ENCODE assay signal across 11 cellular contexts in genomic region chr11:94449437-94449836, GRCh38. TPM values are rescaled to one million over a fixed set of nuclear protein-coding genes. Genes with fewer than 3 reads are reported as not detected.
A peak's percentile ranks its signal among the peaks of the same experiment; 100 is the strongest.
DNase-seq lines count a peak whose midpoint lies in the region; ATAC-seq and TF ChIP-seq lines count a peak whose summit lies in the region.
"Had no signal": no experiment of that assay in that cellular context is flagged by ENCODE, and none has a peak within 500 bp of the region (broad histone marks: within the 10 kb centered on the region; RNA-seq: fewer than 3 reads in every experiment).

No MANE protein-coding gene starts in this region.

- peaks cover 0 to 24% (median 0%) of the 10 kb centered on the region in 3 donors for H3K36me3 ChIP-seq in Peyer's patch

- H3K4me1 ChIP-seq in Peyer's patch = no peaks in the 10 kb centered on the region

- no peaks in the 10 kb centered on the region for H3K27me3 Mint-ChIP-seq in Calu3 (ENCODE audit: unreplicated experiment)
- H3K27me3 Mint-ChIP-seq: activated T-cell treated with anti-CD3 and anti-CD28 coated beads, Interleukin-2, amount 50 U/mL, for 24 hours had no signal

- no peak overlapping the region for H3K4me3 ChIP-seq in LNCaP clone FGC (ENCODE audit: low read depth, low read length)
- no peak overlapping the region for H3K4me3 ChIP-seq in astrocyte of the spinal cord (ENCODE audit: low read depth, low read length)
- H3K4me3 ChIP-seq in Peyer's patch = no peak overlapping the region

- no peak overlapping the region for H3K27ac Mint-ChIP-seq in Calu3 (ENCODE audit: unreplicated experiment)
- H3K27ac Mint-ChIP-seq: activated T-cell treated with anti-CD3 and anti-CD28 coated beads, Interleukin-2, amount 50 U/mL, for 24 hours had no signal

- no peak overlapping the region for H3K27ac ChIP-seq in Peyer's patch

- intact Hi-C loops in Calu3 (cut with micrococcal nuclease; ENCODE audit: unreplicated experiment) = no loop called here

- H3K27me3 ChIP-seq in Peyer's patch = no peaks in the 10 kb centered on the region

- DNase-seq in Calu3 (peak; percentile 0), LNCaP clone FGC (ENCODE audit: low read depth) (peak; percentile 71), astrocyte of the spinal cord (ENCODE audit: low read depth, low spot score) (peak; percentile 40), kidney tubule cell (ENCODE audit: low spot score) (peak; percentile 86), Peyer's patch (no peak), mucosa of gallbladder (ENCODE audit: low spot score) (no peak)
- DNase-seq: activated T-cell treated with anti-CD3 and anti-CD28 coated beads, Interleukin-2, amount 50 U/mL, for 24 hours; NCI-H526 treated with DMSO at 0.1 percent for 48 hours; stimulated activated CD4-positive, alpha-beta T cell treated with anti-CD3 and anti-CD28 coated beads, Interleukin-4, amount 100 ng/mL, for 4 hours had no signal

- BruUV-seq in Calu3 (replicated peaks; lab: Mats Ljungman, UMichigan) = no TSS peak

- H3K9me3 ChIP-seq in Peyer's patch = no peaks in the 10 kb centered on the region

- no peak for TF ChIP-seq POLR2A in Peyer's patch (IDR thresholded peaks at IDR 0.05)

- in situ Hi-C loops in astrocyte of the spinal cord (cut with HindIII; ENCODE audit: low sequenced_read_pairs) = no loop called here

- peaks cover 7% of the 10 kb centered on the region for H3K36me3 Mint-ChIP-seq in Calu3 (ENCODE audit: insufficient read depth, unreplicated experiment)

- ATAC-seq in GM18868 (IDR thresholded peaks at IDR 0.05; ENCODE audit: unreplicated experiment) (no peak), GM19467 (IDR thresholded peaks at IDR 0.05; ENCODE audit: unreplicated experiment) (no peak)

- H3K4me3 Mint-ChIP-seq in Calu3 (ENCODE audit: low read depth, unreplicated experiment) = no peak overlapping the region
- H3K4me3 Mint-ChIP-seq: activated T-cell treated with anti-CD3 and anti-CD28 coated beads, Interleukin-2, amount 50 U/mL, for 24 hours had no signal

- CTCF ChIA-PET in Calu3 (lab: Charles Lee) = no interaction called here

- peaks cover 9% of the 10 kb centered on the region for H3K4me1 Mint-ChIP-seq in Calu3 (ENCODE audit: low read depth, unreplicated experiment)

- H3K9me3 Mint-ChIP-seq in Calu3 (ENCODE audit: low read depth, unreplicated experiment) = no peaks in the 10 kb centered on the region
- H3K9me3 Mint-ChIP-seq: activated T-cell treated with anti-CD3 and anti-CD28 coated beads, Interleukin-2, amount 50 U/mL, for 24 hours had no signal

- no peak for TF ChIP-seq CTCF in Calu3 (IDR thresholded peaks at IDR 0.05; ENCODE audit: unreplicated experiment)
- no peak for TF ChIP-seq CTCF in LNCaP clone FGC (IDR thresholded peaks at IDR 0.05; ENCODE audit: control insufficient read depth, extremely low read depth, insufficient read depth)
- TF ChIP-seq CTCF in astrocyte of the spinal cord (IDR thresholded peaks at IDR 0.05; ENCODE audit: low read depth, low read length) = no peak
- TF ChIP-seq CTCF in Peyer's patch (IDR thresholded peaks at IDR 0.05) = no peak

RNA-seq across cellular contexts. Expression of gene MRE11, which starts 44.2 kb away (rescaled TPM):
- total RNA-seq in Calu3 (2022) = 25.6 and 27.2 TPM in 2 replicates
- 10 to 100 TPM in 3 of 4 donors, 1 to 10 TPM in 1; 9.7 to 38.0 (median 14.1) TPM for total RNA-seq in Peyer's patch
- total RNA-seq in mucosa of gallbladder = 14.8 TPM

RNA-seq across cellular contexts. Expression of gene ANKRD49, which starts 44.3 kb away (rescaled TPM):
- 10.1 and 10.3 TPM in 2 replicates for total RNA-seq in Calu3 (2022)
- 10 to 100 TPM; 17.3 to 49.5 (median 20.7) TPM for total RNA-seq in Peyer's patch
- total RNA-seq in mucosa of gallbladder = 14.5 TPM

RNA-seq across cellular contexts. Expression of gene GPR83, which starts 48.2 kb away (rescaled TPM):
- total RNA-seq in Calu3 (2022) (0.07 and 0.19 TPM in 2 replicates), Peyer's patch (1 to 10 TPM in 1 of 4 donors, not detected in 3; 1.7 TPM), mucosa of gallbladder (0.09 TPM)

Comparison
In these comparisons a context has a peak if more than half of its experiments do, and no peak if none do; other contexts are left out.
1. DNase-seq: peak in Calu3 (single experiment), LNCaP clone FGC (single experiment), astrocyte of the spinal cord (single experiment) and kidney tubule cell (single experiment); none in Peyer's patch (0 of 3) and mucosa of gallbladder (single experiment).